In genomic region chr5:102099766-102100331, GRCh38 we compare ENCODE assay signal across 24 cellular contexts.
"Had no signal": no experiment of that assay in that cellular context is flagged by ENCODE, and none has a peak within 500 bp of the region (broad histone marks: within the 10 kb centered on the region; RNA-seq: fewer than 3 reads in every experiment).

No MANE protein-coding gene starts in this region.

- H3K27ac Mint-ChIP-seq: activated CD8-positive, alpha-beta T cell treated with anti-CD3 and anti-CD28 coated beads, Interleukin-2, amount 10 ng/mL, durations not matched to agents 7 days and 5 days; activated naive CD4-positive, alpha-beta T cell treated with anti-CD3 and anti-CD28 coated beads, Interleukin-2, amount 50 U/mL, for 72 hours; activated T-helper 1 cell treated with anti-CD3 and anti-CD28 coated beads, Interleukin-12 subunit alpha, Interleukin-12 subunit beta, Interleukin-2, Interleukin-4 antibody, amounts not matched to agents 30 ng/mL and 10 ng/mL and 1 ng/mL, durations not matched to agents 14 hours and 24 hours and 36 hours; dendritic cell treated with granulocyte-macrophage colony-stimulating factor and Interleukin-4, amounts not matched to agents 40 ng/mL and 50 ng/mL, for 4 days; natural killer cell; stimulated activated memory B cell treated with anti-CD40 and anti-IgM and Interleukin-4, amounts not matched to agents 10 μg/mL and 1 μg/mL and 100 μg/mL, for 72 hours had no signal

- H3K27me3 ChIP-seq: ascending aorta, brain microvascular endothelial cell, stomach, suprapubic skin, tibial nerve had no signal

- FAIRE-seq: endometrium, urothelium cell line had no signal

- H3K9me3 Mint-ChIP-seq: activated T-helper 1 cell treated with anti-CD3 and anti-CD28 coated beads, Interleukin-12 subunit alpha, Interleukin-12 subunit beta, Interleukin-2, Interleukin-4 antibody, amounts not matched to agents 30 ng/mL and 10 ng/mL and 1 ng/mL, durations not matched to agents 14 hours and 24 hours and 36 hours; natural killer cell; stimulated activated memory B cell treated with anti-CD40 and anti-IgM and Interleukin-4, amounts not matched to agents 10 μg/mL and 1 μg/mL and 100 μg/mL, for 72 hours had no signal

- H3K4me1 Mint-ChIP-seq: natural killer cell; stimulated activated memory B cell treated with anti-CD40 and anti-IgM and Interleukin-4, amounts not matched to agents 10 μg/mL and 1 μg/mL and 100 μg/mL, for 72 hours had no signal

- H3K79me2 ChIP-seq: parathyroid adenoma had no signal

- H2AFZ ChIP-seq: parathyroid adenoma had no signal

- H3K27me3 Mint-ChIP-seq: dendritic cell treated with granulocyte-macrophage colony-stimulating factor and Interleukin-4, amounts not matched to agents 40 ng/mL and 50 ng/mL, for 4 days; stimulated activated memory B cell treated with anti-CD40 and anti-IgM and Interleukin-4, amounts not matched to agents 10 μg/mL and 1 μg/mL and 100 μg/mL, for 72 hours had no signal

- H3K36me3 ChIP-seq: ascending aorta, brain microvascular endothelial cell, stomach, suprapubic skin, tibial nerve had no signal

- H3K4me3 Mint-ChIP-seq: activated CD8-positive, alpha-beta T cell treated with anti-CD3 and anti-CD28 coated beads, Interleukin-2, amount 10 ng/mL, durations not matched to agents 7 days and 5 days; activated T-helper 1 cell treated with anti-CD3 and anti-CD28 coated beads, Interleukin-12 subunit alpha, Interleukin-12 subunit beta, Interleukin-2, Interleukin-4 antibody, amounts not matched to agents 30 ng/mL and 10 ng/mL and 1 ng/mL, durations not matched to agents 14 hours and 24 hours and 36 hours; dendritic cell treated with granulocyte-macrophage colony-stimulating factor and Interleukin-4, amounts not matched to agents 40 ng/mL and 50 ng/mL, for 4 days; natural killer cell; stimulated activated memory B cell treated with anti-CD40 and anti-IgM and Interleukin-4, amounts not matched to agents 10 μg/mL and 1 μg/mL and 100 μg/mL, for 72 hours had no signal

- H3K27ac ChIP-seq: ascending aorta, brain microvascular endothelial cell, parathyroid adenoma, stomach, suprapubic skin, tibial nerve, VCaP had no signal

- H3K9me3 ChIP-seq: ascending aorta, suprapubic skin had no signal

- DNase-seq: activated CD4-positive, alpha-beta T cell treated with anti-CD3 and anti-CD28 coated beads, Interleukin-2, amount 50 U/mL, for 1 hour; activated CD4-positive, CD25-positive, alpha-beta regulatory T cell treated with anti-CD3 and anti-CD28 coated beads, Interleukin-2, amount 50 U/mL, for 72 hours; activated CD8-positive, alpha-beta T cell treated with anti-CD3 and anti-CD28 coated beads, Interleukin-2, amount 10 ng/mL, durations not matched to agents 7 days and 5 days; brain microvascular endothelial cell; caudate nucleus; effector CD4-positive, alpha-beta T cell; left ventricle myocardium superior; midbrain; natural killer cell; stimulated activated CD4-positive, alpha-beta T cell treated with anti-CD3 and anti-CD28 coated beads, Interleukin-15, amount 100 ng/mL, for 24 hours; stomach had no signal

- H3K36me3 Mint-ChIP-seq: activated naive CD4-positive, alpha-beta T cell treated with anti-CD3 and anti-CD28 coated beads, Interleukin-2, amount 50 U/mL, for 72 hours; natural killer cell; stimulated activated memory B cell treated with anti-CD40 and anti-IgM and Interleukin-4, amounts not matched to agents 10 μg/mL and 1 μg/mL and 100 μg/mL, for 72 hours had no signal

- H3K4me3 ChIP-seq: ascending aorta, smooth muscle cell, stomach, suprapubic skin, tibial nerve had no signal

- ATAC-seq: activated CD8-positive, alpha-beta T cell treated with anti-CD3 and anti-CD28 coated beads, Interleukin-2, amount 10 ng/mL, durations not matched to agents 7 days and 5 days; activated naive CD4-positive, alpha-beta T cell treated with anti-CD3 and anti-CD28 coated beads, Interleukin-2, amount 50 U/mL, for 72 hours; left ventricle myocardium superior; natural killer cell; sciatic nerve; stimulated activated memory B cell treated with anti-CD40 and anti-IgM and Interleukin-4, amounts not matched to agents 10 μg/mL and 1 μg/mL and 100 μg/mL, for 72 hours had no signal

- H3K9ac ChIP-seq: parathyroid adenoma had no signal

- H3K4me1 ChIP-seq: ascending aorta, parathyroid adenoma, stomach, suprapubic skin, tibial nerve had no signal

- H3K4me2 ChIP-seq: smooth muscle cell had no signal
